Comparison of ENCODE assay signal across 12 cellular contexts in the genomic region with DNA sequence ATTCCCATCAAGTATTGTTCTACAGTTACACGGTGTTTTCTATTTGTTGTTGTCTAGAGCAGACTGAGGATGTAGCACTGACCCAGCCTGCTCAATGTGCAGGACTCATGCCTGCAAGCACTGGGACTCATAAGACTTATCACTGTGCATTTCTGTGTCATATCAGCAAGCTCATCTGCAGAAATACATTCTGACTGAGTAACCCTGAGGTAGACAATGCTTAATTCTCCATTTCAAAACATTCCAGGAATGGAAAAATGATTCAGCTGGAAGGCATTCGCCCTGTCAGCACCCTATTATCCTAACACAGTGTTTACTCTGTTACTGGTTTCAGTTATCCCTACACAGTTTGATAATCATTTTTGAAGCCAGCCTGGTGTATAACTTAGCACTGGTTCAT.
DNase-seq lines count a peak whose midpoint lies in the region; ATAC-seq and TF ChIP-seq lines count a peak whose summit lies in the region.
"Had no signal": no experiment of that assay in that cellular context is flagged by ENCODE, and none has a peak within 500 bp of the region (broad histone marks: within the 10 kb centered on the region; RNA-seq: fewer than 3 reads in every experiment).

No MANE protein-coding gene starts in this region.

- H3K4me3 Mint-ChIP-seq in HFFc6 = peak overlapping the region; percentile 65
- H3K4me3 Mint-ChIP-seq: natural killer cell had no signal

- no peaks in the 10 kb centered on the region for H3K36me3 ChIP-seq in skeletal muscle satellite cell (ENCODE audit: insufficient read depth, low read length)

- no peak overlapping the region for H3K4me3 ChIP-seq in skeletal muscle satellite cell (ENCODE audit: low read length)

- peak overlapping the region; percentile 56 for H3K4me2 ChIP-seq in skeletal muscle satellite cell (ENCODE audit: low read length)

- H3K4me1 Mint-ChIP-seq in HFFc6 (ENCODE audit: low read depth) = peaks cover 29% of the 10 kb centered on the region
- H3K4me1 Mint-ChIP-seq: natural killer cell had no signal

- no peaks in the 10 kb centered on the region for H3K27me3 Mint-ChIP-seq in HFFc6 (ENCODE audit: insufficient read depth)

- no peaks in the 10 kb centered on the region for H3K9me3 ChIP-seq in skeletal muscle satellite cell (replicated peaks; ENCODE audit: low read length)

- peak overlapping the region; percentile 76 for H3K27ac Mint-ChIP-seq in HFFc6
- H3K27ac Mint-ChIP-seq: activated T-helper 2 cell treated with anti-CD3 and anti-CD28 coated beads, Interferon-gamma antibody, Interleukin-2, Interleukin-4, amounts not matched to agents 10 μg/mL and 5 μg/mL and 100 μg/mL, durations not matched to agents 14 hours and 24 hours and 36 hours; natural killer cell had no signal

- H3K9me3 Mint-ChIP-seq in HFFc6 = no peaks in the 10 kb centered on the region; the same call in 1 of the 2 replicates

- peaks cover 13% of the 10 kb centered on the region for H3K36me3 Mint-ChIP-seq in HFFc6 (ENCODE audit: low read depth)
- H3K36me3 Mint-ChIP-seq: natural killer cell had no signal

- H3K4me1 ChIP-seq in skeletal muscle satellite cell (ENCODE audit: control insufficient read depth, insufficient read depth, low read length) = peaks cover 15% of the 10 kb centered on the region

- DNase-seq in HFFc6 (peak; percentile 95), SK-N-DZ (ENCODE audit: low spot score) (peak; percentile 93), fibroblast of the conjunctiva (ENCODE audit: low read depth) (peak; percentile 65)
- DNase-seq: natural killer cell, NCI-H1048, SHP77 had no signal

- ATAC-seq in GM19035 (IDR thresholded peaks at IDR 0.05; ENCODE audit: unreplicated experiment) = no peak
- no peak for ATAC-seq in HG03039 (IDR thresholded peaks at IDR 0.05; ENCODE audit: unreplicated experiment)
- ATAC-seq in HG03354 (IDR thresholded peaks at IDR 0.05; ENCODE audit: poor library complexity, severe bottlenecking, unreplicated experiment) = no peak
- ATAC-seq: esophagus mucosa, natural killer cell had no signal

- no peak overlapping the region for H3K9ac ChIP-seq in skeletal muscle satellite cell (ENCODE audit: low read depth, low read length)

- no peaks in the 10 kb centered on the region for H3K27me3 ChIP-seq in skeletal muscle satellite cell (ENCODE audit: control insufficient read depth, insufficient read depth, low read length)

- TF ChIP-seq CTCF in HFFc6 (IDR thresholded peaks at IDR 0.05) = no peak
